18 cellular contexts compared by ENCODE assay signal in genomic region chr3:9218514-9218846, GRCh38. TPM values are rescaled to one million over a fixed set of nuclear protein-coding genes. Genes with fewer than 3 reads are reported as not detected.
A peak's percentile ranks its signal among the peaks of the same experiment; 100 is the strongest.
DNase-seq lines count a peak whose midpoint lies in the region; ATAC-seq and TF ChIP-seq lines count a peak whose summit lies in the region.
"Had no signal": no experiment of that assay in that cellular context is flagged by ENCODE, and none has a peak within 500 bp of the region (broad histone marks: within the 10 kb centered on the region; RNA-seq: fewer than 3 reads in every experiment).

No MANE protein-coding gene starts in this region.

- peak overlapping the region; percentile 64 for H3K4me2 ChIP-seq in neural progenitor cell
- H3K4me2 ChIP-seq: BLaER1 had no signal

- peaks cover 19% of the 10 kb centered on the region for H3K4me1 Mint-ChIP-seq in WTC11
- H3K4me1 Mint-ChIP-seq in glutamatergic neuron (ENCODE audit: low read depth, unreplicated experiment): peaks cover 40% of the 10 kb centered on the region
- H3K4me1 Mint-ChIP-seq in neural progenitor cell: peaks cover 65% of the 10 kb centered on the region
- H3K4me1 Mint-ChIP-seq: CD14-positive monocyte; CD4-positive, alpha-beta memory T cell; CD8-positive, alpha-beta memory T cell had no signal

- H3K36me3 ChIP-seq in WERI-Rb-1 (no peaks in the 10 kb centered on the region), neural progenitor cell (no peaks in the 10 kb centered on the region), upper lobe of right lung (no peaks in the 10 kb centered on the region)
- H3K36me3 ChIP-seq: BE2C had no signal

- H3K36me3 Mint-ChIP-seq in WTC11 (no peaks in the 10 kb centered on the region), glutamatergic neuron (ENCODE audit: unreplicated experiment) (peaks cover 10% of the 10 kb centered on the region), neural progenitor cell (peaks cover 25% of the 10 kb centered on the region)
- H3K36me3 Mint-ChIP-seq: CD14-positive monocyte; CD4-positive, alpha-beta memory T cell had no signal

- POLR2A ChIA-PET in WTC11 (lab: Charles Lee): no interaction called here

- H3K4me3 Mint-ChIP-seq in WTC11 (no peak overlapping the region), glutamatergic neuron (ENCODE audit: unreplicated experiment) (no peak overlapping the region), neural progenitor cell (no peak overlapping the region)
- H3K4me3 Mint-ChIP-seq: CD14-positive monocyte; CD4-positive, alpha-beta memory T cell; CD4-positive, CD25-positive, alpha-beta regulatory T cell; CD8-positive, alpha-beta memory T cell had no signal

- H3K79me2 ChIP-seq in neural progenitor cell (ENCODE audit: low read depth): no peaks in the 10 kb centered on the region

- CTCF ChIA-PET in WTC11 (lab: Charles Lee): no interaction called here

- H3K27me3 ChIP-seq in WERI-Rb-1 (ENCODE audit: insufficient read depth, low read depth, severe bottlenecking) (no peaks in the 10 kb centered on the region), neural progenitor cell (no peaks in the 10 kb centered on the region), upper lobe of right lung (no peaks in the 10 kb centered on the region)
- H3K27me3 ChIP-seq: BE2C, BLaER1 had no signal

- DNase-seq in WERI-Rb-1 (no peak), WTC11 (ENCODE audit: low spot score) (no peak), glutamatergic neuron (no peak), neural progenitor cell (ENCODE audit: low spot score) (no peak), mucosa of gallbladder (ENCODE audit: low spot score) (no peak), upper lobe of right lung (no peak)
- no peak for DNase-seq in stimulated activated CD4-positive, alpha-beta T cell treated with anti-CD3 and anti-CD28 coated beads, Interleukin-4, amount 100 ng/mL, for 1 hour
- DNase-seq: 8988T; ACHN; CD4-positive, alpha-beta memory T cell; CD4-positive, CD25-positive, alpha-beta regulatory T cell; CD8-positive, alpha-beta memory T cell; COR-L47; DMS79 treated with DMSO at 0.1 percent for 48 hours; GF-D8 had no signal

- H3K9me3 Mint-ChIP-seq in WTC11: no peaks in the 10 kb centered on the region
- peaks cover 5% of the 10 kb centered on the region for H3K9me3 Mint-ChIP-seq in glutamatergic neuron (ENCODE audit: unreplicated experiment)
- peaks cover 2% of the 10 kb centered on the region for H3K9me3 Mint-ChIP-seq in neural progenitor cell
- H3K9me3 Mint-ChIP-seq: CD14-positive monocyte; CD4-positive, alpha-beta memory T cell; CD4-positive, CD25-positive, alpha-beta regulatory T cell; CD8-positive, alpha-beta memory T cell had no signal

- H2AFZ ChIP-seq in neural progenitor cell (replicated peaks): no peak overlapping the region

- H3K27ac ChIP-seq in WERI-Rb-1 (peak overlapping the region; percentile 71), neural progenitor cell (no peak overlapping the region), upper lobe of right lung (no peak overlapping the region)
- H3K27ac ChIP-seq: BLaER1 had no signal

- no peaks in the 10 kb centered on the region for H3K9me3 ChIP-seq in WERI-Rb-1 (ENCODE audit: severe bottlenecking)
- no peaks in the 10 kb centered on the region for H3K9me3 ChIP-seq in neural progenitor cell (ENCODE audit: low read depth)
- H3K9me3 ChIP-seq in upper lobe of right lung: no peaks in the 10 kb centered on the region
- H3K9me3 ChIP-seq: BE2C, BLaER1 had no signal

- ATAC-seq in WTC11: no peak
- ATAC-seq in upper lobe of right lung: no peak

- peaks cover 36% of the 10 kb centered on the region for H4K20me1 ChIP-seq in neural progenitor cell (ENCODE audit: low read depth)

- H3K27me3 Mint-ChIP-seq in WTC11 (ENCODE audit: low read depth) (no peaks in the 10 kb centered on the region), glutamatergic neuron (ENCODE audit: unreplicated experiment) (peaks cover 10% of the 10 kb centered on the region), neural progenitor cell (ENCODE audit: insufficient read depth, low read depth) (peaks cover 2% of the 10 kb centered on the region)
- H3K27me3 Mint-ChIP-seq: CD4-positive, alpha-beta memory T cell; CD4-positive, CD25-positive, alpha-beta regulatory T cell; CD8-positive, alpha-beta memory T cell had no signal

- no peak overlapping the region for H3K9ac ChIP-seq in neural progenitor cell
- H3K9ac ChIP-seq: BLaER1 had no signal

- TF ChIP-seq CTCF in WERI-Rb-1 (IDR thresholded peaks at IDR 0.05; ENCODE audit: low read depth, low read length) (no peak), WTC11 (IDR thresholded peaks at IDR 0.05) (no peak), glutamatergic neuron (IDR thresholded peaks at IDR 0.05; ENCODE audit: partially characterized antibody, unreplicated experiment) (no peak), neural progenitor cell (IDR thresholded peaks at IDR 0.05) (no peak), upper lobe of right lung (IDR thresholded peaks at IDR 0.05) (no peak)

- no peak overlapping the region for H3K27ac Mint-ChIP-seq in WTC11
- peak overlapping the region; percentile 71 for H3K27ac Mint-ChIP-seq in glutamatergic neuron (ENCODE audit: unreplicated experiment)
- no peak overlapping the region for H3K27ac Mint-ChIP-seq in neural progenitor cell
- H3K27ac Mint-ChIP-seq: CD14-positive monocyte; CD4-positive, alpha-beta memory T cell; CD4-positive, CD25-positive, alpha-beta regulatory T cell; CD8-positive, alpha-beta memory T cell had no signal

- peaks cover 5% of the 10 kb centered on the region for H3F3A ChIP-seq in neural progenitor cell (ENCODE audit: low read depth)

- H3K4me3 ChIP-seq in WERI-Rb-1 (ENCODE audit: low read depth, low read length) (peak overlapping the region; percentile 32), neural progenitor cell (no peak overlapping the region), upper lobe of right lung (no peak overlapping the region)
- H3K4me3 ChIP-seq: BLaER1 had no signal

- H3K4me1 ChIP-seq in neural progenitor cell (peaks cover 22% of the 10 kb centered on the region), upper lobe of right lung (no peaks in the 10 kb centered on the region)
- H3K4me1 ChIP-seq: BE2C had no signal

- intact Hi-C loops in upper lobe of right lung (cut with DNase I): no loop called here

TF ChIP-seq in WTC11, 78 proteins besides CTCF, POLR2A, EP300 and RAD21:
- TF ChIP-seq PRRX2 (CRISPR knock-in tag; IDR thresholded peaks at IDR 0.05) (no peak), HMGA2 (CRISPR knock-in tag; IDR thresholded peaks at IDR 0.05) (peak; percentile 96), IRF1 (CRISPR knock-in tag; IDR thresholded peaks at IDR 0.05) (no peak), ZSCAN18 (CRISPR knock-in tag; IDR thresholded peaks at IDR 0.05) (no peak)

RNA-seq across cellular contexts. Expression of gene SRGAP3, which starts 31.0 kb away (rescaled TPM):
- total RNA-seq in WTC11 (2021): 11.8 to 17.9 TPM (median 12.1 TPM) in 3 replicates
- 197 TPM for total RNA-seq in glutamatergic neuron (ENCODE audit: unreplicated experiment)
- total RNA-seq in neural progenitor cell (ENCODE audit: low replicate concordance): 35.7 and 59.3 TPM in 2 replicates
- total RNA-seq in mucosa of gallbladder: 7.8 TPM
- total RNA-seq in upper lobe of right lung: 3.2 TPM
